In the genomic region with DNA sequence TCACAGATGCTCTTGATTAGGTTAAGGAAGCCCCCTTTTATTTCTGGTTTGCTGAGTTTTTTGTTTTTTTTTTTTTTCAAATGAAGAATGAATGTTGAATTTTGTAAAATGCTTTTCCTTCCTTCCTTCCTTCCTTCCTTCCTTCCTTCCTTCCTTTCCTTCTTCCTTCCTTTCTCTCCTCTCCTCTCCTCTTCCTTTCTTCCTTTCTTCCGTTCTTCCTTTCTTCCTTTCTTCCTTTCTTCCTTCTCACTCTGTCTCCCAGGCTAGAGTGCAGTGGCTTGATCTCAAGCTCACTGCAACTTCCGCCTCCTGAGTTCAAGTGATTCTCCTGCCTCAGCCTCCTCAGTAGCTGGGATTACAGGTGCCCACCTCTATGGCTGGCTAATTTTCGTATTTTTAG, we compare ENCODE assay signal across 21 cellular contexts.
"Had no signal": no experiment of that assay in that cellular context is flagged by ENCODE, and none has a peak within 500 bp of the region (broad histone marks: within the 10 kb centered on the region; RNA-seq: fewer than 3 reads in every experiment).

No MANE protein-coding gene starts in this region.

- H3K27ac Mint-ChIP-seq: activated CD4-positive, alpha-beta T cell treated with anti-CD3 and anti-CD28 coated beads for 36 hours; activated CD8-positive, alpha-beta T cell treated with anti-CD3 and anti-CD28 coated beads for 36 hours had no signal

- H3K27me3 Mint-ChIP-seq: activated CD4-positive, alpha-beta T cell treated with anti-CD3 and anti-CD28 coated beads for 36 hours; activated CD8-positive, alpha-beta T cell treated with anti-CD3 and anti-CD28 coated beads for 36 hours had no signal

- H3K27ac ChIP-seq: body of pancreas, VCaP had no signal

- H3K4me3 ChIP-seq: body of pancreas had no signal

- DNase-seq: activated CD4-positive, alpha-beta T cell treated with anti-CD3 and anti-CD28 coated beads for 36 hours; activated CD4-positive, alpha-beta T cell treated with anti-CD3 and anti-CD28 coated beads, Interleukin-2, amount 50 U/mL, for 1 hour; activated CD8-positive, alpha-beta memory T cell treated with anti-CD3 and anti-CD28 coated beads, Interleukin-2, amount 50 U/mL, for 4 hours; activated CD8-positive, alpha-beta T cell treated with anti-CD3 and anti-CD28 coated beads for 36 hours; activated effector memory CD4-positive, alpha-beta T cell treated with Interleukin-2 at 50 U/mL for 16 hours; activated naive CD4-positive, alpha-beta T cell treated with Interleukin-2 at 50 U/mL for 16 hours; activated T-cell treated with anti-CD3 and anti-CD28 coated beads, Interleukin-2, amount 50 U/mL, for 1 hour; aorta; body of pancreas; central memory CD4-positive, alpha-beta T cell; Kasumi-1; KBM-7; NCI-H1105 treated with DMSO at 0.1 percent for 48 hours; NCI-H1436 treated with DMSO at 0.1 percent for 48 hours; NCI-H187; NCI-H2081 treated with DMSO at 0.1 percent for 48 hours; NCI-H446; NCI-H524; SIG-M5; T-helper 1 cell had no signal

- ATAC-seq: activated CD4-positive, alpha-beta T cell treated with anti-CD3 and anti-CD28 coated beads for 36 hours; activated CD8-positive, alpha-beta T cell treated with anti-CD3 and anti-CD28 coated beads for 36 hours; body of pancreas had no signal

- H3K4me3 Mint-ChIP-seq: activated CD4-positive, alpha-beta T cell treated with anti-CD3 and anti-CD28 coated beads for 36 hours; activated CD8-positive, alpha-beta T cell treated with anti-CD3 and anti-CD28 coated beads for 36 hours had no signal
